ENCODE assay signal across 9 cellular contexts in genomic region chr11:65298655-65299179, GRCh38. TPM values are rescaled to one million over a fixed set of nuclear protein-coding genes. Genes with fewer than 3 reads are reported as not detected.
DNase-seq lines count a peak whose midpoint lies in the region; ATAC-seq, FAIRE-seq and TF ChIP-seq lines count a peak whose summit lies in the region.
"Had no signal": no experiment of that assay in that cellular context is flagged by ENCODE, and none has a peak within 500 bp of the region (broad histone marks: within the 10 kb centered on the region; RNA-seq: fewer than 3 reads in every experiment).

No MANE protein-coding gene starts in this region.

- POLR2A ChIA-PET in IMR-90 (lab: Charles Lee; ENCODE audit: unreplicated experiment) = interaction anchor here (0.5 to 0.7 kb wide), 2 partner anchors 201 to 560 kb away, joined by 3 read pairs; no protein-coding TSS in a partner anchor

- peaks cover 13 to 60% of the 10 kb centered on the region in 2 experiments for H3K79me1 ChIP-seq in IMR-90 (ENCODE audit: low read depth in 1 of 2, low read length in 2 of 2)
- H3K79me1 ChIP-seq in mesenchymal stem cell (replicated peaks; ENCODE audit: low read length, poor library complexity, severe bottlenecking) = peaks cover 3% of the 10 kb centered on the region

- H3K14ac ChIP-seq in IMR-90 (replicated peaks; ENCODE audit: low read depth, low read length) = peak overlapping the region; percentile 69
- H3K14ac ChIP-seq in mesenchymal stem cell (ENCODE audit: low read length in 2 of 2) = peak overlapping the region in 1 of 2 experiments; percentile 68

- no peak for TF ChIP-seq CTCF in IMR-90 (conservative IDR thresholded peaks at IDR 0.05; ENCODE audit: low read depth, low read length)

- 0 out of 2 replicates have a peak overlapping the region, but pooled peaks have one; percentile 16 for H3K56ac ChIP-seq in IMR-90 (ENCODE audit: extremely low read depth, insufficient read depth, low read length)

- H2AK5ac ChIP-seq in IMR-90 (ENCODE audit: low read depth, low read length) (peak overlapping the region; percentile 96), mesenchymal stem cell (ENCODE audit: low read length, severe bottlenecking) (peak overlapping the region; percentile 45)

- no peak overlapping the region for H3K4me3 ChIP-seq in IMR-90 (ENCODE audit: insufficient read depth, low read depth, low read length)
- H3K4me3 ChIP-seq in mesenchymal stem cell (ENCODE audit: insufficient read depth in 1 of 2, low read depth in 1 of 2, low read length in 2 of 2) = peak overlapping the region in 1 of 2 experiments; percentile 54
- H3K4me3 ChIP-seq in subcutaneous abdominal adipose tissue (ENCODE audit: low read depth in 1 of 5, low read length in 5 of 5) = no peak overlapping the region

- H3K4ac ChIP-seq in IMR-90 (ENCODE audit: low read depth, low read length) = peak overlapping the region; percentile 74
- H3K4ac ChIP-seq in mesenchymal stem cell (ENCODE audit: low read depth in 1 of 2, low read length in 2 of 2) = peak overlapping the region; percentile 32 to 68

- H2BK12ac ChIP-seq in mesenchymal stem cell (ENCODE audit: low read length in 2 of 2) = peak overlapping the region; percentile 19 to 73

- peak; percentile 81 for DNase-seq in IMR-90
- DNase-seq in mesenchymal stem cell = peak; percentile 81
- no peak for DNase-seq in stimulated activated naive CD4-positive, alpha-beta T cell treated with Interleukin-2 at 50 U/mL for 16 hours (lab: John Stamatoyannopoulos, UW)
- DNase-seq in NCI-H526 treated with DMSO at 0.1 percent for 48 hours (lab: John Stamatoyannopoulos, UW) = no peak
- DNase-seq: activated naive CD4-positive, alpha-beta T cell had no signal

- H2BK120ac ChIP-seq in IMR-90 (ENCODE audit: low read depth, low read length) = peak overlapping the region; percentile 85
- H2BK120ac ChIP-seq in mesenchymal stem cell (ENCODE audit: low read depth, low read length) = peak overlapping the region; percentile 43

- H3K4me1 ChIP-seq in IMR-90 (ENCODE audit: control insufficient read depth, insufficient read depth, low read length) = peaks cover 53% of the 10 kb centered on the region
- peaks cover 33% of the 10 kb centered on the region for H3K4me1 ChIP-seq in mesenchymal stem cell (ENCODE audit: control insufficient read depth, insufficient read depth, low read depth, low read length)
- peaks cover 23 to 64% (median 61%) of the 10 kb centered on the region in 5 donors for H3K4me1 ChIP-seq in subcutaneous abdominal adipose tissue (ENCODE audit: control insufficient read depth in 5 of 5, insufficient read depth in 5 of 5, low read length in 5 of 5)

- H3K27me3 ChIP-seq in IMR-90 (ENCODE audit: control insufficient read depth, insufficient read depth, low read length) = no peaks in the 10 kb centered on the region
- H3K27me3 ChIP-seq in mesenchymal stem cell (ENCODE audit: control insufficient read depth in 1 of 2, insufficient read depth in 1 of 2, low read length in 2 of 2) = no peaks in the 10 kb centered on the region
- H3K27me3 ChIP-seq in subcutaneous abdominal adipose tissue (ENCODE audit: control insufficient read depth in 5 of 5, insufficient read depth in 4 of 5, low read length in 5 of 5) = no peaks in the 10 kb centered on the region

- no peak for TF ChIP-seq RAD21 in IMR-90 (IDR thresholded peaks at IDR 0.05; ENCODE audit: low read length)

- H2AK9ac ChIP-seq in IMR-90 (replicated peaks; ENCODE audit: low read depth, low read length, poor library complexity) = peak overlapping the region; percentile 70

- peak overlapping the region; percentile 96 for H3K18ac ChIP-seq in IMR-90 (ENCODE audit: low read depth, low read length)
- peak overlapping the region; percentile 75 to 78 for H3K18ac ChIP-seq in mesenchymal stem cell (ENCODE audit: low read depth in 1 of 2, low read length in 2 of 2)

- peaks cover 48% of the 10 kb centered on the region for H3K9me1 ChIP-seq in IMR-90 (ENCODE audit: insufficient read depth, low read length)

- TF ChIP-seq POLR2A in IMR-90 (IDR thresholded peaks at IDR 0.05; ENCODE audit: low read depth, low read length) = no peak; the same call in 1 of the 2 replicates

- H3K9me3 ChIP-seq in IMR-90 (ENCODE audit: control insufficient read depth, insufficient read depth, low read length) (no peaks in the 10 kb centered on the region), mesenchymal stem cell (ENCODE audit: control insufficient read depth, low read length) (no peaks in the 10 kb centered on the region), subcutaneous abdominal adipose tissue (ENCODE audit: control insufficient read depth in 5 of 5, low read length in 5 of 5) (no peaks in the 10 kb centered on the region)

- CTCF ChIA-PET in IMR-90 (lab: Yijun Ruan, JAX) = interaction anchor here (1.1 to 2.7 kb wide), 2 partner anchors 17 to 24 kb away, joined by 9 to 10 read pairs; no protein-coding TSS in a partner anchor

- 0 out of 2 replicates have a peak, but pooled peaks cover 6% of the 10 kb centered on the region for H4K20me1 ChIP-seq in IMR-90 (ENCODE audit: insufficient read depth, low read length)

- H2AFZ ChIP-seq in IMR-90 (replicated peaks; ENCODE audit: low read length, poor library complexity) (peak overlapping the region; percentile 84), mesenchymal stem cell (ENCODE audit: low read depth, low read length) (no peak overlapping the region)

- H3K36me3 ChIP-seq in IMR-90 (ENCODE audit: control insufficient read depth, insufficient read depth, low read length) (0 out of 2 replicates have a peak, but pooled peaks cover 3% of the 10 kb centered on the region), mesenchymal stem cell (ENCODE audit: control insufficient read depth in 1 of 2, insufficient read depth in 2 of 2, low read depth in 1 of 2, low read length in 2 of 2) (peaks cover 31 to 36% of the 10 kb centered on the region in 2 experiments), subcutaneous abdominal adipose tissue (ENCODE audit: control insufficient read depth in 5 of 5, insufficient read depth in 5 of 5, low read length in 5 of 5) (peaks cover 0 to 43% (median 19%) of the 10 kb centered on the region in 5 donors)

- ATAC-seq in IMR-90 (ENCODE audit: low read depth) (peak; percentile 42), GM21528 (IDR thresholded peaks at IDR 0.05; ENCODE audit: low FRiP score, unreplicated experiment) (no peak), GM18868 (IDR thresholded peaks at IDR 0.05; ENCODE audit: unreplicated experiment) (no peak)

- H3K23ac ChIP-seq in IMR-90 (ENCODE audit: low read depth, low read length) (peak overlapping the region; percentile 78), mesenchymal stem cell (ENCODE audit: low read length in 2 of 2) (no peak overlapping the region)

- H3K9ac ChIP-seq in IMR-90 (ENCODE audit: low read depth, low read length) = peak overlapping the region; percentile 53; the same call in 1 of the 2 replicates
- H3K9ac ChIP-seq in mesenchymal stem cell (ENCODE audit: low read length) = peak overlapping the region; percentile 82
- peak overlapping the region in 4 of 5 donors; percentile 39 to 60 (median 42) for H3K9ac ChIP-seq in subcutaneous abdominal adipose tissue (ENCODE audit: low read length in 5 of 5)

- H2BK20ac ChIP-seq in IMR-90 (ENCODE audit: low read depth, low read length) = peak overlapping the region; percentile 60; the same call in 1 of the 2 replicates

- H4K8ac ChIP-seq in IMR-90 (ENCODE audit: low read depth in 2 of 2, low read length in 2 of 2) = peak overlapping the region; percentile 75
- no peak overlapping the region for H4K8ac ChIP-seq in mesenchymal stem cell (ENCODE audit: low read length)

- intact Hi-C loops in IMR-90 (cut with micrococcal nuclease) = no loop called here

- peak overlapping the region; percentile 34 for H3K4me2 ChIP-seq in IMR-90 (ENCODE audit: low read depth, low read length)
- H3K4me2 ChIP-seq in mesenchymal stem cell (ENCODE audit: low read length, poor library complexity, severe bottlenecking) = no peak overlapping the region

- peak overlapping the region; percentile 93 for H4K5ac ChIP-seq in IMR-90 (ENCODE audit: low read depth, low read length)

- H3K27ac ChIP-seq in IMR-90 (ENCODE audit: insufficient read depth, low read length) = peak overlapping the region; percentile 79
- no peak overlapping the region for H3K27ac ChIP-seq in mesenchymal stem cell (ENCODE audit: low read length, poor library complexity, severe bottlenecking)
- peak overlapping the region; percentile 95 for H3K27ac ChIP-seq in subcutaneous abdominal adipose tissue (ENCODE audit: low read depth, low read length)

- peak; percentile 93 for FAIRE-seq in endometrium (lab: Jason Lieb, UNC)

- 0% methylated on average over 1 of the region's 12 CpGs; no CpG with 5 or more reads in 1 of the 2 experiments for WGBS in IMR-90 (ENCODE audit: extremely low coverage in 2 of 2, insufficient read length in 1 of 2), 2 experiments
- 68% methylated on average over 12 of the region's 12 CpGs for WGBS in mesenchymal stem cell

- peak overlapping the region; percentile 78 for H2BK5ac ChIP-seq in IMR-90 (ENCODE audit: low read depth, low read length, poor library complexity, severe bottlenecking)
- no peak overlapping the region for H2BK5ac ChIP-seq in mesenchymal stem cell (ENCODE audit: low read depth, low read length, poor library complexity, severe bottlenecking)

- peak overlapping the region; percentile 80 for H4K91ac ChIP-seq in IMR-90 (ENCODE audit: insufficient read depth, low read depth, low read length)
- peak overlapping the region; percentile 86 for H4K91ac ChIP-seq in mesenchymal stem cell (ENCODE audit: low read length)

- in situ Hi-C loops in IMR-90 (cut with MboI; ENCODE audit: low sequenced_read_pairs) = no loop called here

- H2BK15ac ChIP-seq in IMR-90 (ENCODE audit: low read depth, low read length) = peak overlapping the region; percentile 89; the same call in 2 of the 3 replicates
- peak overlapping the region; percentile 44 for H2BK15ac ChIP-seq in mesenchymal stem cell (ENCODE audit: low read depth, poor library complexity, severe bottlenecking)

- dilution Hi-C loops in IMR-90 (cut with HindIII; ENCODE audit: low sequenced_read_pairs, unreplicated experiment) = no loop called here

- BruUV-seq in IMR-90 (replicated peaks; lab: Mats Ljungman, UMichigan) = no TSS peak

RNA-seq across cellular contexts. Expression of gene CDC42EP2, which starts 15.9 kb away (rescaled TPM):
- total RNA-seq in IMR-90 (2012; rRNA removed) = 5.2 and 5.3 TPM in 2 replicates
- polyA plus RNA-seq in IMR-90 (2012; rRNA removed) = 27.5 and 31.3 TPM in 2 replicates
- 21.0 and 67.9 TPM in 2 replicates for polyA plus RNA-seq in IMR-90 (2012; cell fraction: cytosol; rRNA removed)
- polyA plus RNA-seq in IMR-90 (2012; cell fraction: nucleus; rRNA removed; ENCODE audit: low replicate concordance) = 50.4 and 79.5 TPM in 2 replicates
- polyA plus RNA-seq in mesenchymal stem cell (2013, experiment 1 of 2) = 22.3 TPM
- 21.3 TPM for polyA plus RNA-seq in mesenchymal stem cell (2013, experiment 2 of 2)

RNA-seq across cellular contexts. Expression of gene DPF2, which starts 34.9 kb away (rescaled TPM):
- total RNA-seq in IMR-90 (2012; rRNA removed) = 37.2 and 42.8 TPM in 2 replicates
- 54.3 and 62.5 TPM in 2 replicates for polyA plus RNA-seq in IMR-90 (2012; rRNA removed)
- 41.8 and 53.8 TPM in 2 replicates for polyA plus RNA-seq in IMR-90 (2012; cell fraction: cytosol; rRNA removed)
- 72.6 and 78.3 TPM in 2 replicates for polyA plus RNA-seq in IMR-90 (2012; cell fraction: nucleus; rRNA removed; ENCODE audit: low replicate concordance)
- 52.4 TPM for polyA plus RNA-seq in mesenchymal stem cell (2013, experiment 1 of 2)
- polyA plus RNA-seq in mesenchymal stem cell (2013, experiment 2 of 2) = 46.0 TPM

RNA-seq across cellular contexts. Expression of gene POLA2, which starts 37.0 kb away (rescaled TPM):
- total RNA-seq in IMR-90 (2012; rRNA removed) = 12.2 and 14.2 TPM in 2 replicates
- polyA plus RNA-seq in IMR-90 (2012; rRNA removed) = 17.3 and 19.9 TPM in 2 replicates
- polyA plus RNA-seq in IMR-90 (2012; cell fraction: cytosol; rRNA removed) = 7.9 and 20.1 TPM in 2 replicates
- 12.7 and 14.4 TPM in 2 replicates for polyA plus RNA-seq in IMR-90 (2012; cell fraction: nucleus; rRNA removed; ENCODE audit: low replicate concordance)
- 2.6 TPM for polyA plus RNA-seq in mesenchymal stem cell (2013, experiment 1 of 2)
- polyA plus RNA-seq in mesenchymal stem cell (2013, experiment 2 of 2) = 3.4 TPM

RNA-seq across cellular contexts. Expression of gene TIGD3, which starts 55.8 kb away (rescaled TPM):
- total RNA-seq in IMR-90 (2012; rRNA removed) = 0.28 TPM in 1 of 2 replicates, not detected in the other
- polyA plus RNA-seq in IMR-90 (2012; rRNA removed) = 0.12 TPM in 1 of 2 replicates, not detected in the other
- 0.06 and 0.11 TPM in 2 replicates for polyA plus RNA-seq in IMR-90 (2012; cell fraction: cytosol; rRNA removed)
- polyA plus RNA-seq in IMR-90 (2012; cell fraction: nucleus; rRNA removed; ENCODE audit: low replicate concordance) = 0.46 and 0.78 TPM in 2 replicates
- polyA plus RNA-seq in mesenchymal stem cell (2013, experiment 1 of 2) = 0.06 TPM
- 0.05 TPM for polyA plus RNA-seq in mesenchymal stem cell (2013, experiment 2 of 2)

Comparison
In these comparisons a context has a peak if more than half of its experiments do, and no peak if none do; other contexts are left out.
1. DNase-seq: peak in IMR-90 (single experiment) and mesenchymal stem cell (single experiment); none in stimulated activated naive CD4-positive, alpha-beta T cell treated with Interleukin-2 at 50 U/mL for 16 hours (single experiment) and NCI-H526 treated with DMSO at 0.1 percent for 48 hours (single experiment).
2. Peak in every context shown above with its lines, with median percentiles within 50 percentile points of each other: H3K9ac ChIP-seq.